34 cellular contexts compared by ENCODE assay signal in genomic region chr6:83424392-83425018, GRCh38.
"Had no signal": no experiment of that assay in that cellular context is flagged by ENCODE, and none has a peak within 500 bp of the region (broad histone marks: within the 10 kb centered on the region; RNA-seq: fewer than 3 reads in every experiment).

No MANE protein-coding gene starts in this region.

- H3K27me3 ChIP-seq: MG63 had no signal

- DNase-seq: Karpas-422, Kasumi-1, MG63, MM.1S, MV-4-11, NCI-H1048, NCI-H1092, NCI-H1092 treated with DMSO at 0.1 percent for 48 hours, NCI-H1105, NCI-H1105 treated with DMSO at 0.1 percent for 48 hours, NCI-H1417, NCI-H1417 treated with DMSO at 0.1 percent for 48 hours, NCI-H1436, NCI-H1436 treated with DMSO at 0.1 percent for 48 hours, NCI-H146, NCI-H1694, NCI-H1694 treated with DMSO at 0.1 percent for 48 hours, NCI-H187, NCI-H187 treated with DMSO at 0.1 percent for 48 hours, NCI-H1930, NCI-H2029, NCI-H2029 treated with DMSO at 0.1 percent for 48 hours, NCI-H2081, NCI-H2081 treated with DMSO at 0.1 percent for 48 hours, NCI-H2107, NCI-H2171, NCI-H2171 treated with DMSO at 0.1 percent for 48 hours, NCI-H2227 treated with DMSO at 0.1 percent for 48 hours, NCI-H226, NCI-H345, NCI-H446, NCI-H446 treated with DMSO at 0.1 percent for 48 hours, NCI-H510A, NCI-H510A treated with DMSO at 0.1 percent for 48 hours had no signal

- H3K4me3 ChIP-seq: MG63 had no signal
